ENCODE assay signal across 15 cellular contexts in genomic region chr20:35215066-35215956, GRCh38. TPM values are rescaled to one million over a fixed set of nuclear protein-coding genes. Genes with fewer than 3 reads are reported as not detected.
DNase-seq lines count a peak whose midpoint lies in the region; ATAC-seq, FAIRE-seq and TF ChIP-seq lines count a peak whose summit lies in the region.
"Had no signal": no experiment of that assay in that cellular context is flagged by ENCODE, and none has a peak within 500 bp of the region (broad histone marks: within the 10 kb centered on the region; RNA-seq: fewer than 3 reads in every experiment).

No MANE protein-coding gene starts in this region.

- H3K27me3 Mint-ChIP-seq in activated naive CD8-positive, alpha-beta T cell treated with anti-CD3 and anti-CD28 coated beads for 36 hours, result no peaks in the 10 kb centered on the region
- no peaks in the 10 kb centered on the region for H3K27me3 Mint-ChIP-seq in T-cell
- H3K27me3 Mint-ChIP-seq: activated CD4-positive, alpha-beta memory T cell treated with anti-CD3 and anti-CD28 coated beads, Interleukin-2, amount 10 ng/mL, durations not matched to agents 7 days and 5 days; central memory CD8-positive, alpha-beta T cell; progenitor cell of endocrine pancreas; stimulated activated naive B cell treated with anti-CD40 and anti-IgM and Interleukin-4, amounts not matched to agents 10 μg/mL and 1 μg/mL and 100 μg/mL, for 72 hours had no signal

- no peaks in the 10 kb centered on the region for H3K9me3 Mint-ChIP-seq in activated naive CD8-positive, alpha-beta T cell treated with anti-CD3 and anti-CD28 coated beads for 36 hours
- H3K9me3 Mint-ChIP-seq in T-cell, result no peaks in the 10 kb centered on the region
- H3K9me3 Mint-ChIP-seq: activated CD4-positive, alpha-beta memory T cell treated with anti-CD3 and anti-CD28 coated beads, Interleukin-2, amount 10 ng/mL, durations not matched to agents 7 days and 5 days; central memory CD8-positive, alpha-beta T cell; stimulated activated naive B cell treated with anti-CD40 and anti-IgM and Interleukin-4, amounts not matched to agents 10 μg/mL and 1 μg/mL and 100 μg/mL, for 72 hours had no signal

- TF ChIP-seq EP300 in A549 (IDR thresholded peaks at IDR 0.05), result peak; percentile 54 to 92; a peak in 3 of 5 replicates

- H3K4me3 ChIP-seq in A549, result no peak overlapping the region
- no peak overlapping the region for H3K4me3 ChIP-seq in HEK293 (ENCODE audit: low read depth, low read length)
- H3K4me3 ChIP-seq in PC-9, result no peak overlapping the region
- no peak overlapping the region for H3K4me3 ChIP-seq in epithelial cell of esophagus (ENCODE audit: low read length)
- H3K4me3 ChIP-seq: esophagus muscularis mucosa had no signal

- no peak overlapping the region for H3K4me3 Mint-ChIP-seq in activated naive CD8-positive, alpha-beta T cell treated with anti-CD3 and anti-CD28 coated beads for 36 hours
- H3K4me3 Mint-ChIP-seq in T-cell, result no peak overlapping the region
- H3K4me3 Mint-ChIP-seq: activated CD4-positive, alpha-beta memory T cell treated with anti-CD3 and anti-CD28 coated beads, Interleukin-2, amount 10 ng/mL, durations not matched to agents 7 days and 5 days; central memory CD8-positive, alpha-beta T cell; stimulated activated naive B cell treated with anti-CD40 and anti-IgM and Interleukin-4, amounts not matched to agents 10 μg/mL and 1 μg/mL and 100 μg/mL, for 72 hours had no signal

- H3K36me3 ChIP-seq in HEK293 (ENCODE audit: control insufficient read depth in 2 of 2, insufficient read depth in 1 of 2, low read length in 2 of 2) (no peaks in the 10 kb centered on the region), PC-9 (ENCODE audit: low read depth) (no peaks in the 10 kb centered on the region)

- H3K36me3 Mint-ChIP-seq in activated naive CD8-positive, alpha-beta T cell treated with anti-CD3 and anti-CD28 coated beads for 36 hours, result no peaks in the 10 kb centered on the region
- peaks cover 39% of the 10 kb centered on the region for H3K36me3 Mint-ChIP-seq in T-cell

- CTCF ChIA-PET in A549 (lab: Yijun Ruan, JAX) (interaction anchor here (0.6 to 5.3 kb wide), 10 partner anchors 12 to 126 kb away, joined by 3 to 21 read pairs (median 6); partner anchors contain the start of gene EDEM2), HEK293 (lab: Yijun Ruan, JAX) (interaction anchor here (0.6 to 1.0 kb wide), 6 partner anchors 11 to 561 kb away, joined by 3 read pairs; no protein-coding TSS in a partner anchor), PC-9 (lab: Charles Lee) (interaction anchor here (0.5 to 1.5 kb wide), 4 partner anchors 9 to 71 kb away, joined by 3 to 4 read pairs (median 4); partner anchors contain the start of gene EDEM2), T-cell (lab: Charles Lee) (no interaction called here)

- no peaks in the 10 kb centered on the region for H3K27me3 ChIP-seq in PC-9 (ENCODE audit: insufficient read depth, low read depth)
- H3K27me3 ChIP-seq: esophagus muscularis mucosa had no signal

- POLR2A ChIA-PET in A549 (lab: Yijun Ruan, JAX), result interaction anchor here (0.7 to 1.3 kb wide), 2 partner anchors 11 to 12 kb away, joined by 3 to 6 read pairs; partner anchors contain the start of gene MMP24
- POLR2A ChIA-PET in HEK293 (lab: Yijun Ruan, JAX), result no interaction called here
- POLR2A ChIA-PET in PC-9 (lab: Charles Lee; ENCODE audit: unreplicated experiment), result interaction anchor here (0.6 to 0.7 kb wide), 4 partner anchors 69 to 461 kb away, joined by 3 to 7 read pairs (median 6); partner anchors contain the start of gene CEP250
- POLR2A ChIA-PET in T-cell (lab: Charles Lee), result no interaction called here

- H3K4me1 ChIP-seq in A549 (peaks cover 63% of the 10 kb centered on the region), HEK293 (ENCODE audit: control insufficient read depth, insufficient read depth, low read length) (no peaks in the 10 kb centered on the region), PC-9 (replicated peaks; ENCODE audit: insufficient read depth) (peaks cover 28% of the 10 kb centered on the region)
- H3K4me1 ChIP-seq: esophagus muscularis mucosa had no signal

- ATAC-seq in A549 (peak; percentile 88 to 93), GM19324 (IDR thresholded peaks at IDR 0.05; ENCODE audit: low FRiP score, unreplicated experiment) (no peak), T-cell (replicated peaks in 1 of 4) (no peak)
- ATAC-seq: stimulated activated naive B cell treated with anti-CD40 and anti-IgM and Interleukin-4, amounts not matched to agents 10 μg/mL and 1 μg/mL and 100 μg/mL, for 72 hours had no signal

- H3K27ac Mint-ChIP-seq in activated naive CD8-positive, alpha-beta T cell treated with anti-CD3 and anti-CD28 coated beads for 36 hours, result no peak overlapping the region
- H3K27ac Mint-ChIP-seq in T-cell, result no peak overlapping the region
- H3K27ac Mint-ChIP-seq: activated CD4-positive, alpha-beta memory T cell treated with anti-CD3 and anti-CD28 coated beads, Interleukin-2, amount 10 ng/mL, durations not matched to agents 7 days and 5 days; progenitor cell of endocrine pancreas; stimulated activated naive B cell treated with anti-CD40 and anti-IgM and Interleukin-4, amounts not matched to agents 10 μg/mL and 1 μg/mL and 100 μg/mL, for 72 hours had no signal

- peak; percentile 22 to 28; a peak in 1 of 5 replicates for TF ChIP-seq RAD21 in A549 (conservative IDR thresholded peaks at IDR 0.05 in 1 of 2, IDR thresholded peaks at IDR 0.05 in 1 of 2)

- no peak for TF ChIP-seq POLR2A in A549 (IDR thresholded peaks at IDR 0.05; ENCODE audit: low read length)

- H3K79me2 ChIP-seq in PC-9 (ENCODE audit: low read depth), result no peaks in the 10 kb centered on the region

- peaks cover 19% of the 10 kb centered on the region for H3F3A ChIP-seq in PC-9 (ENCODE audit: insufficient read depth, low read depth)

- H3K4me1 Mint-ChIP-seq in activated naive CD8-positive, alpha-beta T cell treated with anti-CD3 and anti-CD28 coated beads for 36 hours, result no peaks in the 10 kb centered on the region
- H3K4me1 Mint-ChIP-seq in T-cell, result no peaks in the 10 kb centered on the region
- H3K4me1 Mint-ChIP-seq: activated CD4-positive, alpha-beta memory T cell treated with anti-CD3 and anti-CD28 coated beads, Interleukin-2, amount 10 ng/mL, durations not matched to agents 7 days and 5 days; central memory CD8-positive, alpha-beta T cell; stimulated activated naive B cell treated with anti-CD40 and anti-IgM and Interleukin-4, amounts not matched to agents 10 μg/mL and 1 μg/mL and 100 μg/mL, for 72 hours had no signal

- H3K4me2 ChIP-seq in A549 (peak overlapping the region; percentile 54), PC-9 (peak overlapping the region; percentile 48)
- H3K4me2 ChIP-seq: KMS-11 had no signal

- TF ChIP-seq CTCF in A549 (IDR thresholded peaks at IDR 0.05) (no peak), HEK293 (tag by site-specific recombination; IDR thresholded peaks at IDR 0.05) (no peak), PC-9 (conservative IDR thresholded peaks at IDR 0.05) (no peak), epithelial cell of esophagus (IDR thresholded peaks at IDR 0.05; ENCODE audit: insufficient read depth, low read depth, low read length, missing control alignments) (no peak)

- peak; percentile 61 for FAIRE-seq in A549 (lab: Jason Lieb, UNC)

- WGBS in A549 (ENCODE audit: missing lambda C conversion rate), result 38% methylated on average over 12 of the region's 12 CpGs

- DNase-seq in A549 (ENCODE audit: low read depth in 1 of 2, low spot score in 1 of 2) (peak; percentile 74 to 88), PC-9 (peak; percentile 52 to 98), epithelial cell of esophagus (ENCODE audit: low read depth) (peak; percentile 91), T-cell (no peak), DMS 273 (lab: John Stamatoyannopoulos, UW; ENCODE audit: unreplicated experiment) (no peak)
- no peak for DNase-seq in activated naive CD8-positive, alpha-beta T cell treated with anti-CD3 and anti-CD28 coated beads for 36 hours
- DNase-seq: activated CD4-positive, alpha-beta memory T cell treated with anti-CD3 and anti-CD28 coated beads, Interleukin-2, amount 10 ng/mL, durations not matched to agents 7 days and 5 days; NCI-H2107; stimulated activated naive B cell treated with anti-CD40 and anti-IgM and Interleukin-4, amounts not matched to agents 10 μg/mL and 1 μg/mL and 100 μg/mL, for 72 hours had no signal

- BruUV-seq in PC-9 (replicated peaks; lab: Mats Ljungman, UMichigan), result TSS peak; percentile 36

- no peaks in the 10 kb centered on the region for H4K20me1 ChIP-seq in PC-9 (ENCODE audit: insufficient read depth)

- 0 out of 2 replicates have a peak, but pooled peaks cover 5% of the 10 kb centered on the region for H3K9me2 ChIP-seq in PC-9 (ENCODE audit: insufficient read depth)

- H3K9me3 ChIP-seq in A549 (no peaks in the 10 kb centered on the region), HEK293 (ENCODE audit: control insufficient read depth, insufficient read depth, low read depth, low read length) (no peaks in the 10 kb centered on the region), PC-9 (ENCODE audit: insufficient read depth, low read depth) (no peaks in the 10 kb centered on the region; the same call in 1 of the 2 replicates)
- H3K9me3 ChIP-seq: esophagus muscularis mucosa had no signal

- H2AFZ ChIP-seq in PC-9, result peak overlapping the region; percentile 58; the same call in 1 of the 2 replicates

- intact Hi-C loops in PC-9 (cut with micrococcal nuclease; ENCODE audit: unreplicated experiment), result loop anchor here (1.0 kb wide), 1 partner anchor 48 kb away; no protein-coding TSS in a partner anchor

- H3K27ac ChIP-seq in A549 (peak overlapping the region; percentile 76 to 91), HEK293 (ENCODE audit: extremely low read depth, low read depth, low read length) (no peak overlapping the region), PC-9 (peak overlapping the region; percentile 94)
- H3K27ac ChIP-seq: esophagus muscularis mucosa, KMS-11 had no signal

TF ChIP-seq in HEK293, 187 proteins besides CTCF, POLR2A, EP300 and RAD21 (continues in another document):
- no peak for TF ChIP-seq WT1 (tag by site-specific recombination; IDR thresholded peaks at IDR 0.05)

RNA-seq across cellular contexts. Expression of gene MMP24, which starts 11.2 kb away (rescaled TPM):
- polyA plus RNA-seq in A549 (2011; rRNA removed) (21.3 and 22.7 TPM in 2 replicates), A549 (2017; fragmentation: RNase III; extraction: RNeasy Plus Mini Kit Qiagen cat#74134 plus additional on column Dnase treatment) (33.3 to 39.4 TPM (median 37.4 TPM) in 3 replicates)
- 33.1 and 47.5 TPM in 2 replicates for polyA plus RNA-seq in A549 (2012; cell fraction: cytosol; rRNA removed)
- 46.6 and 51.8 TPM in 2 replicates for polyA plus RNA-seq in A549 (2012; cell fraction: nucleus; rRNA removed)
- polyA minus RNA-seq in A549 (2011; rRNA and poly(A)+ RNA removed), result 33.4 and 41.1 TPM in 2 replicates
- total RNA-seq in PC-9 (2021) (0.45 and 0.48 TPM in 2 replicates), T-cell (under 1 TPM in 3 of 5 donors, not detected in 2; 0.15 to 0.49 (median 0.16) TPM)
- total RNA-seq in activated naive CD8-positive, alpha-beta T cell treated with anti-CD3 and anti-CD28 coated beads for 36 hours, result not detected
- total RNA-seq: activated CD4-positive, alpha-beta memory T cell treated with anti-CD3 and anti-CD28 coated beads, Interleukin-2, amount 10 ng/mL, durations not matched to agents 7 days and 5 days had no signal

RNA-seq across cellular contexts. Expression of gene PROCR, which starts 43.4 kb away (rescaled TPM):
- 123 and 127 TPM in 2 replicates for polyA plus RNA-seq in A549 (2011; rRNA removed)
- 183 and 229 TPM in 2 replicates for polyA plus RNA-seq in A549 (2012; cell fraction: cytosol; rRNA removed)
- 195 and 257 TPM in 2 replicates for polyA plus RNA-seq in A549 (2012; cell fraction: nucleus; rRNA removed)
- polyA plus RNA-seq in A549 (2017; fragmentation: RNase III; extraction: RNeasy Plus Mini Kit Qiagen cat#74134 plus additional on column Dnase treatment), result 132 to 149 TPM (median 134 TPM) in 3 replicates
- polyA minus RNA-seq in A549 (2011; rRNA and poly(A)+ RNA removed), result 57.6 and 61.8 TPM in 2 replicates
- total RNA-seq in PC-9 (2021), result 5.1 and 7.5 TPM in 2 replicates
- total RNA-seq in activated naive CD8-positive, alpha-beta T cell treated with anti-CD3 and anti-CD28 coated beads for 36 hours, result 1 to 10 TPM; 4.4 to 4.5 TPM
- total RNA-seq in T-cell, result 1 to 10 TPM in 4 of 5 donors, under 1 TPM in 1; 0.28 to 3.0 (median 1.5) TPM

Comparison
In these comparisons a context has a peak if more than half of its experiments do, and no peak if none do; other contexts are left out.
1. ATAC-seq: peak in A549 (2 of 2); none in GM19324 (single experiment) and T-cell (0 of 4).
2. DNase-seq: peak in A549 (2 of 2), PC-9 (2 of 2) and epithelial cell of esophagus (single experiment); none in activated naive CD8-positive, alpha-beta T cell treated with anti-CD3 and anti-CD28 coated beads for 36 hours (single experiment), T-cell (0 of 34) and DMS 273 (single experiment).
3. CTCF ChIA-PET loops: an anchor here in A549 (0.6 to 5.3 kb wide), HEK293 (0.6 to 1.0 kb wide) and PC-9 (0.5 to 1.5 kb wide); none called in T-cell.
4. POLR2A ChIA-PET loops: an anchor here in A549 (0.7 to 1.3 kb wide) and PC-9 (0.6 to 0.7 kb wide); none called in HEK293 and T-cell.